17 cellular contexts compared by ENCODE assay signal in genomic region chr9:78972303-78973002, GRCh38.
A peak's percentile ranks its signal among the peaks of the same experiment; 100 is the strongest.
DNase-seq lines count a peak whose midpoint lies in the region; ATAC-seq and TF ChIP-seq lines count a peak whose summit lies in the region.
"Had no signal": no experiment of that assay in that cellular context is flagged by ENCODE, and none has a peak within 500 bp of the region (broad histone marks: within the 10 kb centered on the region; RNA-seq: fewer than 3 reads in every experiment).

No MANE protein-coding gene starts in this region.

- intact Hi-C loops in CD4-positive, alpha-beta T cell (cut with DNase I, micrococcal nuclease) = no loop called here

- peaks cover 10% of the 10 kb centered on the region for H3F3A ChIP-seq in neural cell (ENCODE audit: insufficient read depth, low read length, poor library complexity, severe bottlenecking)

- ATAC-seq in GM21717 (IDR thresholded peaks at IDR 0.05; ENCODE audit: unreplicated experiment) (peak; percentile 96), GM18505 (IDR thresholded peaks at IDR 0.05; ENCODE audit: unreplicated experiment) (no peak)
- ATAC-seq in CD4-positive, alpha-beta T cell (ENCODE audit: poor library complexity) = no peak
- ATAC-seq: activated T-cell treated with anti-CD3 and anti-CD28 coated beads, Interleukin-2, amount 50 U/mL, for 72 hours; Panc1 had no signal

- H3K27ac ChIP-seq in neural cell (ENCODE audit: low read length) = peak overlapping the region; percentile 87
- H3K27ac ChIP-seq in CD4-positive, alpha-beta T cell (ENCODE audit: low read depth, low read length) = no peak overlapping the region
- H3K27ac ChIP-seq: parathyroid adenoma, transverse colon had no signal

- no peak for TF ChIP-seq CTCF in neural cell (IDR thresholded peaks at IDR 0.05; ENCODE audit: poor library complexity, severe bottlenecking)
- TF ChIP-seq CTCF in CD4-positive, alpha-beta T cell (IDR thresholded peaks at IDR 0.05) = no peak

- peak; percentile 40 for TF ChIP-seq RAD21 in neural cell (conservative IDR thresholded peaks at IDR 0.05)

- no peaks in the 10 kb centered on the region for H3K27me3 Mint-ChIP-seq in CD4-positive, alpha-beta T cell
- H3K27me3 Mint-ChIP-seq: activated CD4-positive, alpha-beta T cell treated with anti-CD3 and anti-CD28 coated beads, Interleukin-2, amount 10 ng/mL, durations not matched to agents 7 days and 5 days; dendritic cell treated with granulocyte-macrophage colony-stimulating factor and Interleukin-4, amounts not matched to agents 40 ng/mL and 50 ng/mL, for 4 days had no signal

- H3K27me3 ChIP-seq in neural cell (ENCODE audit: insufficient read depth, low read depth, low read length) = no peaks in the 10 kb centered on the region
- no peaks in the 10 kb centered on the region for H3K27me3 ChIP-seq in CD4-positive, alpha-beta T cell (ENCODE audit: control insufficient read depth, insufficient read depth, low read length)
- H3K27me3 ChIP-seq: transverse colon had no signal

- TF ChIP-seq POLR2A in GM18505 (IDR thresholded peaks at IDR 0.05; ENCODE audit: borderline replicate concordance, extremely low read depth, insufficient read depth, insufficient read length) = no peak

- CTCF ChIA-PET in CD4-positive, alpha-beta T cell (lab: Charles Lee) = no interaction called here

- POLR2A ChIA-PET in CD4-positive, alpha-beta T cell (lab: Charles Lee) = no interaction called here

- H3K27ac Mint-ChIP-seq in CD4-positive, alpha-beta T cell = no peak overlapping the region
- H3K27ac Mint-ChIP-seq: activated CD4-positive, alpha-beta T cell treated with anti-CD3 and anti-CD28 coated beads, Interleukin-2, amount 10 ng/mL, durations not matched to agents 7 days and 5 days; activated T-cell treated with anti-CD3 and anti-CD28 coated beads, Interleukin-2, amount 50 U/mL, for 72 hours; CD14-positive monocyte; dendritic cell treated with granulocyte-macrophage colony-stimulating factor and Interleukin-4, amounts not matched to agents 40 ng/mL and 50 ng/mL, for 4 days; mesothelial cell of epicardium; T-helper 2 cell treated with Interferon-gamma antibody and Interleukin-4, amounts not matched to agents 5 μg/mL and 100 μg/mL, for 36 hours had no signal

- H3K9me3 ChIP-seq in neural cell (ENCODE audit: low read length) = no peaks in the 10 kb centered on the region
- H3K9me3 ChIP-seq in CD4-positive, alpha-beta T cell (ENCODE audit: control insufficient read depth, low read length) = no peaks in the 10 kb centered on the region
- H3K9me3 ChIP-seq: transverse colon had no signal

- H3K4me3 Mint-ChIP-seq in CD4-positive, alpha-beta T cell = no peak overlapping the region
- H3K4me3 Mint-ChIP-seq: activated CD4-positive, alpha-beta T cell treated with anti-CD3 and anti-CD28 coated beads, Interleukin-2, amount 10 ng/mL, durations not matched to agents 7 days and 5 days; activated T-cell treated with anti-CD3 and anti-CD28 coated beads, Interleukin-2, amount 50 U/mL, for 72 hours; CD14-positive monocyte; dendritic cell treated with granulocyte-macrophage colony-stimulating factor and Interleukin-4, amounts not matched to agents 40 ng/mL and 50 ng/mL, for 4 days; mesothelial cell of epicardium; T-helper 2 cell treated with Interferon-gamma antibody and Interleukin-4, amounts not matched to agents 5 μg/mL and 100 μg/mL, for 36 hours had no signal

- no peaks in the 10 kb centered on the region for H3K79me2 ChIP-seq in neural cell (replicated peaks; ENCODE audit: insufficient read depth, low read length)
- H3K79me2 ChIP-seq: parathyroid adenoma had no signal

- H3K4me1 Mint-ChIP-seq in CD4-positive, alpha-beta T cell (ENCODE audit: low read depth) = no peaks in the 10 kb centered on the region
- H3K4me1 Mint-ChIP-seq: activated CD4-positive, alpha-beta T cell treated with anti-CD3 and anti-CD28 coated beads, Interleukin-2, amount 10 ng/mL, durations not matched to agents 7 days and 5 days; CD14-positive monocyte had no signal

- TF ChIP-seq EP300 in neural cell (conservative IDR thresholded peaks at IDR 0.05; ENCODE audit: poor library complexity, severe bottlenecking) = peak; percentile 99

- DNase-seq in NCI-H1417 (lab: John Stamatoyannopoulos, UW) (peak; percentile 86 to 100 (median 88)), NCI-H345 treated with DMSO at 0.1 percent for 48 hours (lab: John Stamatoyannopoulos, UW; ENCODE audit: unreplicated experiment) (peak; percentile 97), C1 segment of cervical spinal cord (lab: John Stamatoyannopoulos, UW) (no peak), anterior cingulate cortex (lab: John Stamatoyannopoulos, UW) (no peak)
- DNase-seq in CD4-positive, alpha-beta T cell = no peak
- DNase-seq: activated CD4-positive, alpha-beta T cell treated with anti-CD3 and anti-CD28 coated beads, Interleukin-2, amount 10 ng/mL, durations not matched to agents 7 days and 5 days; activated T-cell treated with anti-CD3 and anti-CD28 coated beads, Interleukin-2, amount 50 U/mL, for 72 hours; transverse colon had no signal

- H3K36me3 ChIP-seq in neural cell (ENCODE audit: insufficient read depth, low read length) = no peaks in the 10 kb centered on the region
- H3K36me3 ChIP-seq: transverse colon had no signal

- H2AFZ ChIP-seq in neural cell (ENCODE audit: low read depth, low read length) = no peak overlapping the region
- H2AFZ ChIP-seq: parathyroid adenoma had no signal

- H3K4me3 ChIP-seq in neural cell (ENCODE audit: low read length) = peak overlapping the region; percentile 14
- H3K4me3 ChIP-seq: transverse colon had no signal

- peaks cover 2% of the 10 kb centered on the region for H3K9me3 Mint-ChIP-seq in CD4-positive, alpha-beta T cell
- H3K9me3 Mint-ChIP-seq: activated CD4-positive, alpha-beta T cell treated with anti-CD3 and anti-CD28 coated beads, Interleukin-2, amount 10 ng/mL, durations not matched to agents 7 days and 5 days; dendritic cell treated with granulocyte-macrophage colony-stimulating factor and Interleukin-4, amounts not matched to agents 40 ng/mL and 50 ng/mL, for 4 days; T-helper 2 cell treated with Interferon-gamma antibody and Interleukin-4, amounts not matched to agents 5 μg/mL and 100 μg/mL, for 36 hours had no signal

- H4K20me1 ChIP-seq in neural cell (ENCODE audit: insufficient read depth) = no peaks in the 10 kb centered on the region

- H3K36me3 Mint-ChIP-seq in CD4-positive, alpha-beta T cell (ENCODE audit: low read depth) = no peaks in the 10 kb centered on the region
- H3K36me3 Mint-ChIP-seq: CD14-positive monocyte had no signal

- H3K9ac ChIP-seq in neural cell (ENCODE audit: low read length) = peak overlapping the region; percentile 45
- H3K9ac ChIP-seq: parathyroid adenoma had no signal

- H3K4me2 ChIP-seq in neural cell (ENCODE audit: low read length) = peak overlapping the region; percentile 1

- H3K9me2 ChIP-seq in neural cell (ENCODE audit: insufficient read depth, low read length) = no peaks in the 10 kb centered on the region

TF ChIP-seq in neural cell, 6 proteins besides CTCF, POLR2A, EP300 and RAD21:
- TF ChIP-seq SMC3 (conservative IDR thresholded peaks at IDR 0.05; ENCODE audit: poor library complexity) (peak; percentile 22), EZH2 (IDR thresholded peaks at IDR 0.05; ENCODE audit: borderline replicate concordance, insufficient read depth, low read length, poor library complexity, severe bottlenecking) (no peak), TAF1 (IDR thresholded peaks at IDR 0.05; ENCODE audit: low read depth) (no peak), POLR2AphosphoS5 (IDR thresholded peaks at IDR 0.05) (peak; percentile 94), MXI1 (conservative IDR thresholded peaks at IDR 0.05; ENCODE audit: poor library complexity, severe bottlenecking) (peak; percentile 33), REST (IDR thresholded peaks at IDR 0.05; ENCODE audit: borderline replicate concordance) (peak; percentile 81)

Comparison
In these comparisons a context has a peak if more than half of its experiments do, and no peak if none do; other contexts are left out.
1. DNase-seq: peak in NCI-H1417 (3 of 3) and NCI-H345 treated with DMSO at 0.1 percent for 48 hours (single experiment); none in CD4-positive, alpha-beta T cell (0 of 10), C1 segment of cervical spinal cord (0 of 14) and anterior cingulate cortex (0 of 58).